In genomic region chr7:135662373-135663114, GRCh38 we compare ENCODE assay signal across 1 cellular context.
A peak's percentile ranks its signal among the peaks of the same experiment; 100 is the strongest.
TF ChIP-seq lines count a peak whose summit lies in the region.

STMP1 (plus strand) TSS chr7:135662514.

TF ChIP-seq in K562, 482 proteins besides CTCF, POLR2A, EP300 and RAD21 (continued from another document and continues in another):
- TF ChIP-seq IRF2 (CRISPR knock-in tag; IDR thresholded peaks at IDR 0.05) (no peak; the same call in 1 of the 2 replicates), KAT7 (CRISPR knock-in tag; IDR thresholded peaks at IDR 0.05; ENCODE audit: borderline replicate concordance) (no peak; the same call in none of the 2 replicates), MYNN (IDR thresholded peaks at IDR 0.05) (no peak), MYNN (CRISPR knock-in tag; IDR thresholded peaks at IDR 0.05) (no peak), ZNF23 (CRISPR knock-in tag; IDR thresholded peaks at IDR 0.05) (no peak), RBBP5 (IDR thresholded peaks at IDR 0.05; ENCODE audit: borderline replicate concordance, insufficient read depth, low read length, poor library complexity, severe bottlenecking) (peak; percentile 93), HSF4 (CRISPR knock-in tag; IDR thresholded peaks at IDR 0.05; ENCODE audit: borderline replicate concordance) (no peak), ZNF696 (CRISPR knock-in tag; conservative IDR thresholded peaks at IDR 0.05) (no peak), GATAD2B (IDR thresholded peaks at IDR 0.05; ENCODE audit: borderline replicate concordance) (peak; percentile 93; the same call in 1 of the 2 replicates), CHD2 (IDR thresholded peaks at IDR 0.05; ENCODE audit: low read depth, low read length) (0 out of 2 replicates have a peak, but pooled peaks have one; percentile 19), RBM14 (IDR thresholded peaks at IDR 0.05; ENCODE audit: borderline replicate concordance, insufficient read depth, low read depth, low read length) (no peak), CTBP1 (IDR thresholded peaks at IDR 0.05; ENCODE audit: borderline replicate concordance) (peak; percentile 50; the same call in 1 of the 2 replicates), ZNF217 (CRISPR knock-in tag; IDR thresholded peaks at IDR 0.05) (no peak; the same call in 1 of the 2 replicates), ATF1 (CRISPR knock-in tag; IDR thresholded peaks at IDR 0.05) (no peak; the same call in 1 of the 2 replicates), ATF1 (tag; IDR thresholded peaks at IDR 0.05) (peak; percentile 94), MTA2 (IDR thresholded peaks at IDR 0.05; ENCODE audit: low read depth) (peak; percentile 36), BCOR (IDR thresholded peaks at IDR 0.05) (peak; percentile 38; the same call in 1 of the 2 replicates), POLR2AphosphoS5 (IDR thresholded peaks at IDR 0.05; ENCODE audit: control insufficient read depth, insufficient read depth, low read depth, low read length) (peak; percentile 96), MNT (conservative IDR thresholded peaks at IDR 0.05) (peak; percentile 86 to 96), NBN (IDR thresholded peaks at IDR 0.05; ENCODE audit: low read depth) (no peak), ZBTB5 (IDR thresholded peaks at IDR 0.05) (no peak), PHB2 (IDR thresholded peaks at IDR 0.05; ENCODE audit: low read depth) (no peak), EP400 (IDR thresholded peaks at IDR 0.05) (peak; percentile 86), NR1H2 (CRISPR knock-in tag; IDR thresholded peaks at IDR 0.05) (peak; percentile 97), CEBPZ (IDR thresholded peaks at IDR 0.05; ENCODE audit: borderline replicate concordance, low read depth, low read length) (no peak), MTA3 (IDR thresholded peaks at IDR 0.05; ENCODE audit: borderline replicate concordance) (peak; percentile 91), ZNF785 (CRISPR knock-in tag; IDR thresholded peaks at IDR 0.05) (no peak), FOXM1 (IDR thresholded peaks at IDR 0.05; ENCODE audit: low read depth) (no peak), FOXM1 (CRISPR knock-in tag; IDR thresholded peaks at IDR 0.05; ENCODE audit: low read depth) (peak; percentile 80), POLR2AphosphoS2 (IDR thresholded peaks at IDR 0.05; ENCODE audit: low read length) (no peak), CBX8 (IDR thresholded peaks at IDR 0.05; ENCODE audit: borderline replicate concordance, extremely low read depth, low read depth, low read length, poor library complexity, severe bottlenecking) (no peak), ZSCAN32 (CRISPR knock-in tag; IDR thresholded peaks at IDR 0.05) (no peak), TAF9B (IDR thresholded peaks at IDR 0.05; ENCODE audit: partially characterized antibody) (peak; percentile 96), LARP7 (IDR thresholded peaks at IDR 0.05) (no peak; the same call in 1 of the 2 replicates), E2F4 (CRISPR knock-in tag; IDR thresholded peaks at IDR 0.05; ENCODE audit: low read depth) (peak; percentile 86), ZNF311 (CRISPR knock-in tag; IDR thresholded peaks at IDR 0.05) (no peak), ZNF140 (CRISPR knock-in tag; IDR thresholded peaks at IDR 0.05) (no peak), HNRNPL (IDR thresholded peaks at IDR 0.05; ENCODE audit: low read depth, low read length) (peak; percentile 92), RBM39 (optimal IDR thresholded peaks at IDR 0.05; ENCODE audit: low read depth, low read length) (no peak), PRMT5 (CRISPR knock-in tag; IDR thresholded peaks at IDR 0.05) (no peak; the same call in 1 of the 2 replicates), ZNF347 (CRISPR knock-in tag; IDR thresholded peaks at IDR 0.05; ENCODE audit: low read depth) (no peak), FOXJ3 (CRISPR knock-in tag; IDR thresholded peaks at IDR 0.05) (no peak), ZNF75A (CRISPR knock-in tag; IDR thresholded peaks at IDR 0.05) (no peak), MEIS2 (IDR thresholded peaks at IDR 0.05; ENCODE audit: partially characterized antibody) (no peak), ASH1L (IDR thresholded peaks at IDR 0.05; ENCODE audit: borderline replicate concordance, low read depth, partially characterized antibody) (no peak), SOX6 (IDR thresholded peaks at IDR 0.05) (peak; percentile 77), SRF (CRISPR knock-in tag; IDR thresholded peaks at IDR 0.05) (peak in 1 of 2 experiments; percentile 83; a peak in 2 of 4 replicates), ADNP (tag; IDR thresholded peaks at IDR 0.05) (no peak), GTF3C2 (IDR thresholded peaks at IDR 0.05; ENCODE audit: borderline replicate concordance, extremely low read depth, insufficient read length) (no peak), ZNF280B (CRISPR knock-in tag; IDR thresholded peaks at IDR 0.05) (no peak), RUNX1 (IDR thresholded peaks at IDR 0.05; ENCODE audit: low read depth) (no peak; the same call in 1 of the 2 replicates), GTF2F1 (IDR thresholded peaks at IDR 0.05; ENCODE audit: low read depth, low read length) (peak; percentile 88), MITF (IDR thresholded peaks at IDR 0.05) (peak; percentile 57; the same call in 1 of the 2 replicates), TAL1 (IDR thresholded peaks at IDR 0.05) (no peak), MCM7 (IDR thresholded peaks at IDR 0.05) (no peak), ARNT (IDR thresholded peaks at IDR 0.05) (peak; percentile 54 to 81; a peak in 2 of 4 replicates), DLX4 (CRISPR knock-in tag; IDR thresholded peaks at IDR 0.05) (no peak), FOS (IDR thresholded peaks at IDR 0.05; ENCODE audit: extremely low read depth, insufficient read length) (no peak), ZNF282 (CRISPR knock-in tag; IDR thresholded peaks at IDR 0.05) (peak; percentile 90; the same call in 1 of the 2 replicates), TRIM24 (IDR thresholded peaks at IDR 0.05) (peak in 1 of 2 experiments; percentile 80; a peak in 2 of 4 replicates), ZFPM2 (CRISPR knock-in tag; IDR thresholded peaks at IDR 0.05) (peak; percentile 57; the same call in 1 of the 2 replicates), CHCHD3 (CRISPR knock-in tag; IDR thresholded peaks at IDR 0.05) (no peak), TEAD4 (IDR thresholded peaks at IDR 0.05; ENCODE audit: low read length) (no peak), TEAD4 (CRISPR knock-in tag; IDR thresholded peaks at IDR 0.05; ENCODE audit: borderline replicate concordance) (no peak; the same call in 1 of the 2 replicates), NFATC3 (IDR thresholded peaks at IDR 0.05) (no peak)
